ENCODE assay signal across 13 cellular contexts in the genomic region with DNA sequence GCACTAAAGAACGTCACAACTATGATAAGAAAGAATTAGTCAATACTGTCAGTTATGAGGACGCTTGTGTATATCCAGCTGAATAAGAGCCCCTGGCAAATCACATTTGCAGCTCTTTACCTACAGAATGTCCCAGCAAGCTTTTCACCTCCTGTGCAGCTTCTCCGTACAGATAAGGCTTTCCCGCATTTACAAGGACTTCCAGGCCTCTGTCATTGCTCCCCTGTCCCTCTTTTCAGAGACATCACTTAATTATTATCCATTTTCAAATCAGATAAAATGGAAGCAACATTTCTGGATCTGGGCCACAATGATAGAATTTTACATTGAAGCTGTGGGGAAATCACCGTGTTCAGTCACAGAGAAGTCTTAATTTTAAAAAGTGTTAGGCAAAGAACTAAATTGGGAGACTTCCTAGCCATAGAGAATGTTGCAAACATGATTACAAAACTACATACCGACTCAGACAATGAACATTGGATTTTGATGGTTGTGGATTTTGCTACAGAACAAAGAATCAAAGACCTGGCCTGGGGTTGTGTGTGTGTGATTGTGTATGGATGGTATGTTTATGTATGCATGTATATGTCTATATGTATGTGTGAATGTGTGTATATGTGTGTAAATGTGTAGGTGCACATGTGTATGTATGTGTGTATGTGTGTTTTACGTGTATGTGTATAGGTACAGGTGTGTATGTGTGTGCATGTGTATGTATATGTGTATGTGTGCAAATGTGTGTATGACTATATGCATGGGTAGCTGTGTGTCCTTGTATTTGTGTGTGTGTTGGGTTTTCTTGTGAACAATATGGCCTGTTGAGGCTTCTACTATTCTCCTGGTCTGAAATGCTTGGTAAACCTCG. TPM values are rescaled to one million over a fixed set of nuclear protein-coding genes. Genes with fewer than 3 reads are reported as not detected.
A peak's percentile ranks its signal among the peaks of the same experiment; 100 is the strongest.
DNase-seq lines count a peak whose midpoint lies in the region; ATAC-seq, FAIRE-seq and TF ChIP-seq lines count a peak whose summit lies in the region.
"Had no signal": no experiment of that assay in that cellular context is flagged by ENCODE, and none has a peak within 500 bp of the region (broad histone marks: within the 10 kb centered on the region; RNA-seq: fewer than 3 reads in every experiment).

No MANE protein-coding gene starts in this region.

- 64 to 75% (median 70%) methylated on average over 8 of the region's 8 CpGs for WGBS in stomach, 5 donors

- no peak for ATAC-seq in HG02981 (IDR thresholded peaks at IDR 0.05; ENCODE audit: unreplicated experiment)
- no peak for ATAC-seq in HG02678 (IDR thresholded peaks at IDR 0.05; ENCODE audit: unreplicated experiment)
- ATAC-seq: CD8-positive, alpha-beta T cell had no signal

- peaks cover 32% of the 10 kb centered on the region for H3K36me3 ChIP-seq in SJSA1
- peaks cover 0 to 5% (median 2%) of the 10 kb centered on the region in 4 donors for H3K36me3 ChIP-seq in stomach

- no peak for TF ChIP-seq EP300 in stomach (IDR thresholded peaks at IDR 0.05)

- H3K4me1 ChIP-seq in SJSA1 (replicated peaks) = peaks cover 56% of the 10 kb centered on the region
- peaks cover 20 to 61% (median 41%) of the 10 kb centered on the region in 4 donors for H3K4me1 ChIP-seq in stomach

- DNase-seq in GM12892 (ENCODE audit: insufficient read length) (no peak), SJSA1 (ENCODE audit: low read depth in 1 of 2, low spot score in 2 of 2) (no peak), fibroblast of the aortic adventitia (ENCODE audit: low read depth) (peak; percentile 31), stomach (no peak), NCI-H2227 treated with DMSO at 0.1 percent for 48 hours (lab: John Stamatoyannopoulos, UW) (no peak), KBM-7 (no peak)
- DNase-seq: activated naive CD4-positive, alpha-beta T cell treated with anti-CD3 and anti-CD28 coated beads for 36 hours; CD8-positive, alpha-beta T cell; GOT3; NCI-H2081 treated with DMSO at 0.1 percent for 48 hours; stimulated activated CD4-positive, alpha-beta T cell treated with anti-CD3 and anti-CD28 coated beads, Interleukin-2, amount 100 ng/mL, for 48 hours had no signal

- H3K27ac ChIP-seq in SJSA1 = peak overlapping the region; percentile 75
- H3K27ac ChIP-seq in stomach = peak overlapping the region in 4 of 5 donors; percentile 18 to 63 (median 55)

- intact Hi-C loops in stomach (cut with DNase I; ENCODE audit: low total_unique reads) = no loop called here

- TF ChIP-seq CTCF in fibroblast of the aortic adventitia (IDR thresholded peaks at IDR 0.05; ENCODE audit: insufficient read depth, low read length) (no peak), stomach (IDR thresholded peaks at IDR 0.05) (no peak)

- H3K9me3 ChIP-seq in SJSA1 (replicated peaks) = no peaks in the 10 kb centered on the region
- no peaks in the 10 kb centered on the region for H3K9me3 ChIP-seq in stomach

- H3K27me3 ChIP-seq in SJSA1 (replicated peaks) (no peaks in the 10 kb centered on the region), stomach (no peaks in the 10 kb centered on the region)

- H3K4me3 ChIP-seq in SJSA1 (no peak overlapping the region), fibroblast of the aortic adventitia (ENCODE audit: low read depth, low read length) (no peak overlapping the region), stomach (no peak overlapping the region)

- FAIRE-seq in GM12892 (lab: Jason Lieb, UNC) = peak; percentile 27

- in situ Hi-C loops in KBM-7 (cut with MboI; ENCODE audit: low pct_unique_long_range_greater_than_20kb, low sequenced_read_pairs) = no loop called here

- no peak for TF ChIP-seq POLR2A in GM12892 (IDR thresholded peaks at IDR 0.05; ENCODE audit: low read depth, low read length)
- no peak for TF ChIP-seq POLR2A in stomach (IDR thresholded peaks at IDR 0.05)

RNA-seq across cellular contexts. Expression of gene MGLL, which starts 41.5 kb away (rescaled TPM):
- polyA plus RNA-seq in GM12892 (2012; ENCODE audit: missing spikeins) = 47.5 TPM
- total RNA-seq in SJSA1 (2014; rRNA removed; shearing (Covaris generic)) = 31.9 and 47.7 TPM in 2 replicates
- total RNA-seq in fibroblast of the aortic adventitia (ENCODE audit: low replicate concordance) (8.3 and 25.8 TPM in 2 replicates), stomach (100 to 1,000 TPM in 1 of 5 donors, 10 to 100 TPM in 4; 10.5 to 118 (median 55.1) TPM)
- 10 to 100 TPM; 17.3 to 50.9 (median 25.0) TPM for polyA plus RNA-seq in stomach
